ENCODE assay signal across 11 cellular contexts in the genomic region with DNA sequence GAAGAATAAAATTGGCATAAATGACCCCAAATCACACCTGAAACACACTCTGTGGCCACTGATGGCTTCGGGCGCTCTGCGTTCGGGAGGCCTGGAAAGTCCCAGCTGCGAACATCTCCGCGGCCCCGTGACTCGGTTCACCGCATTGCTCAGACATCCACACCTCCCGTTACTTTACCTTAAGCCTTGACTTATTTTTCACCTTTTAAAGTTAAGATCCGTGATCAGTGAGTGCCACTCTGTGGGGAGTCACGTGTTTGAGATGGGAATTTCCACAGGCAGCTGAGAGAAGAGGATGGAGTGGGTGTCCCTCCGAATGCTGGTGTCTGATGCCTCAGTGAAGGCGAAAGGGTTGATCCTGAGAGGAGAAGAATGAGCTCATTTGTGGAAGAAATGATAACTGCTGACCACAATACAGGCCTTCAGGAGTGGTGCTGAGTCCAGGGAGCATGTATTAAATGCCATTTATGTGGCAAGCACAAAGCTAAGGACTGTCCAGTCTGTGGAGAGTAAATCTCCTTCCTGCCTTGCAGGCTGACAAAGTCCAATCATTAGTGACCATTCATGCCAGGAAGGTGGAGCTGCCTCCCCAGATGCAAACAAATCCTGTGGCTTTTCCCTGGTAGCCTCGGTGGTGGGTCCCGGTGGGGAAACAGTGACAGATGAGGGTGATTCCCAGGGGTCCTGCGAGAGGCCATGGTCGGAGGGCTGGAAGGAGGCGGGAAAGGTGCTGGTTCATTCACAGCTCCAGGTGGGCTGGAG.
DNase-seq lines count a peak whose midpoint lies in the region; ATAC-seq and TF ChIP-seq lines count a peak whose summit lies in the region.
"Had no signal": no experiment of that assay in that cellular context is flagged by ENCODE, and none has a peak within 500 bp of the region (broad histone marks: within the 10 kb centered on the region; RNA-seq: fewer than 3 reads in every experiment).

No MANE protein-coding gene starts in this region.

- H2BK120ac ChIP-seq in mesenchymal stem cell (ENCODE audit: low read depth, low read length), result no peak overlapping the region

- H4K91ac ChIP-seq in mesenchymal stem cell (ENCODE audit: low read length), result no peak overlapping the region

- 75% methylated on average over 12 of the region's 20 CpGs for WGBS in right lobe of liver (ENCODE audit: insufficient coverage, low coverage, low lambda C conversion rate, missing lambda C conversion rate)
- WGBS in stomach, 5 donors, result 79 to 83% (median 80%) methylated on average over 20 of the region's 20 CpGs
- WGBS in mesenchymal stem cell, result 91% methylated on average over 19 of the region's 20 CpGs

- H3K9me3 ChIP-seq in right lobe of liver, result no peaks in the 10 kb centered on the region
- H3K9me3 ChIP-seq in stomach, result no peaks in the 10 kb centered on the region
- H3K9me3 ChIP-seq in mesenchymal stem cell (ENCODE audit: control insufficient read depth, low read length), result no peaks in the 10 kb centered on the region

- H3K18ac ChIP-seq in mesenchymal stem cell (ENCODE audit: low read depth in 1 of 2, low read length in 2 of 2), result no peak overlapping the region

- peak; percentile 49 for ATAC-seq in activated T-helper 17 cell treated with anti-CD3 and anti-CD28 coated beads, Interleukin-2, amount 50 U/mL, for 72 hours (replicated peaks)
- peak; percentile 77 to 87 (median 83) for ATAC-seq in right lobe of liver
- ATAC-seq: PC-3 had no signal

- H2AK5ac ChIP-seq in mesenchymal stem cell (ENCODE audit: low read length, severe bottlenecking), result no peak overlapping the region

- H3K79me1 ChIP-seq in mesenchymal stem cell (replicated peaks; ENCODE audit: low read length, poor library complexity, severe bottlenecking), result no peaks in the 10 kb centered on the region

- DNase-seq in NCI-H526 (lab: John Stamatoyannopoulos, UW) (peak; percentile 16 to 69), right lobe of liver (peak in 1 of 3 donors; percentile 54), stomach (peak; percentile 16), mesenchymal stem cell (no peak), DMS114 treated with DMSO at 0.1 percent for 48 hours (lab: John Stamatoyannopoulos, UW; ENCODE audit: unreplicated experiment) (no peak), cortex of kidney (lab: John Stamatoyannopoulos, UW) (no peak)
- DNase-seq: NCI-H1436 treated with DMSO at 0.1 percent for 48 hours, NCI-H2081, NCI-H226, PC-3 had no signal

- H3K27me3 ChIP-seq in right lobe of liver (no peaks in the 10 kb centered on the region), stomach (peaks cover 0 to 75% (median 4%) of the 10 kb centered on the region in 3 donors), mesenchymal stem cell (ENCODE audit: control insufficient read depth in 1 of 2, insufficient read depth in 1 of 2, low read length in 2 of 2) (peaks cover 60 to 96% of the 10 kb centered on the region in 2 experiments)

- H2BK12ac ChIP-seq in mesenchymal stem cell (ENCODE audit: low read length in 2 of 2), result no peak overlapping the region

- H3K4me3 ChIP-seq in right lobe of liver (no peak overlapping the region), stomach (no peak overlapping the region), mesenchymal stem cell (ENCODE audit: insufficient read depth in 1 of 2, low read depth in 1 of 2, low read length in 2 of 2) (no peak overlapping the region)

- intact Hi-C loops in right lobe of liver (cut with DNase I), result no loop called here
- intact Hi-C loops in stomach (cut with DNase I; ENCODE audit: low total_unique reads), result no loop called here

- no peak for TF ChIP-seq EP300 in stomach (IDR thresholded peaks at IDR 0.05)

- H2AFZ ChIP-seq in mesenchymal stem cell (ENCODE audit: low read depth, low read length), result no peak overlapping the region

- no peak overlapping the region for H4K8ac ChIP-seq in mesenchymal stem cell (ENCODE audit: low read length)

- H3K4me1 Mint-ChIP-seq in activated T-helper 17 cell treated with anti-CD3 and anti-CD28 coated beads, Interleukin-2, amount 50 U/mL, for 72 hours, result peaks cover 4% of the 10 kb centered on the region

- H3K4me1 ChIP-seq in right lobe of liver (peaks cover 0 to 22% (median 7%) of the 10 kb centered on the region in 4 donors), stomach (no peaks in the 10 kb centered on the region), mesenchymal stem cell (ENCODE audit: control insufficient read depth, insufficient read depth, low read depth, low read length) (no peaks in the 10 kb centered on the region)

- TF ChIP-seq POLR2A in right lobe of liver (IDR thresholded peaks at IDR 0.05) (no peak), stomach (IDR thresholded peaks at IDR 0.05) (no peak)

- H3K36me3 Mint-ChIP-seq in activated T-helper 17 cell treated with anti-CD3 and anti-CD28 coated beads, Interleukin-2, amount 50 U/mL, for 72 hours (ENCODE audit: low read depth), result no peaks in the 10 kb centered on the region

- TF ChIP-seq CTCF in right lobe of liver (IDR thresholded peaks at IDR 0.05) (peak in 1 of 4 donors; percentile 19), stomach (IDR thresholded peaks at IDR 0.05) (no peak)

- no peak overlapping the region for H3K4ac ChIP-seq in mesenchymal stem cell (ENCODE audit: low read depth in 1 of 2, low read length in 2 of 2)

- no peak overlapping the region for H2BK15ac ChIP-seq in mesenchymal stem cell (ENCODE audit: low read depth, poor library complexity, severe bottlenecking)

- H3K9ac ChIP-seq in mesenchymal stem cell (ENCODE audit: low read length), result no peak overlapping the region

- no peak overlapping the region for H3K4me2 ChIP-seq in mesenchymal stem cell (ENCODE audit: low read length, poor library complexity, severe bottlenecking)

- no peaks in the 10 kb centered on the region for H3K9me3 Mint-ChIP-seq in activated T-helper 17 cell treated with anti-CD3 and anti-CD28 coated beads, Interleukin-2, amount 50 U/mL, for 72 hours

- no peak overlapping the region for H3K14ac ChIP-seq in mesenchymal stem cell (ENCODE audit: low read length in 2 of 2)

- H3K36me3 ChIP-seq in right lobe of liver, result no peaks in the 10 kb centered on the region
- no peaks in the 10 kb centered on the region for H3K36me3 ChIP-seq in stomach
- no peaks in the 10 kb centered on the region for H3K36me3 ChIP-seq in mesenchymal stem cell (ENCODE audit: control insufficient read depth in 1 of 2, insufficient read depth in 2 of 2, low read depth in 1 of 2, low read length in 2 of 2)

- H3K27me3 Mint-ChIP-seq in activated T-helper 17 cell treated with anti-CD3 and anti-CD28 coated beads, Interleukin-2, amount 50 U/mL, for 72 hours, result peaks cover 20% of the 10 kb centered on the region

- no peak overlapping the region for H2BK5ac ChIP-seq in mesenchymal stem cell (ENCODE audit: low read depth, low read length, poor library complexity, severe bottlenecking)

- no peak overlapping the region for H3K27ac Mint-ChIP-seq in activated T-helper 17 cell treated with anti-CD3 and anti-CD28 coated beads, Interleukin-2, amount 50 U/mL, for 72 hours

- H3K27ac ChIP-seq in right lobe of liver (peak overlapping the region in 1 of 3 donors; percentile 53), stomach (no peak overlapping the region), mesenchymal stem cell (ENCODE audit: low read length, poor library complexity, severe bottlenecking) (no peak overlapping the region)

- H3K23ac ChIP-seq in mesenchymal stem cell (ENCODE audit: low read length in 2 of 2), result no peak overlapping the region

- no peak overlapping the region for H3K4me3 Mint-ChIP-seq in activated T-helper 17 cell treated with anti-CD3 and anti-CD28 coated beads, Interleukin-2, amount 50 U/mL, for 72 hours

Comparison
In these comparisons a context has a peak if more than half of its experiments do, and no peak if none do; other contexts are left out.
1. DNase-seq: peak in NCI-H526 (2 of 2) and stomach (single experiment); none in mesenchymal stem cell (single experiment), DMS114 treated with DMSO at 0.1 percent for 48 hours (single experiment) and cortex of kidney (single experiment).